Comparison of ENCODE assay signal across 17 cellular contexts in the genomic region with DNA sequence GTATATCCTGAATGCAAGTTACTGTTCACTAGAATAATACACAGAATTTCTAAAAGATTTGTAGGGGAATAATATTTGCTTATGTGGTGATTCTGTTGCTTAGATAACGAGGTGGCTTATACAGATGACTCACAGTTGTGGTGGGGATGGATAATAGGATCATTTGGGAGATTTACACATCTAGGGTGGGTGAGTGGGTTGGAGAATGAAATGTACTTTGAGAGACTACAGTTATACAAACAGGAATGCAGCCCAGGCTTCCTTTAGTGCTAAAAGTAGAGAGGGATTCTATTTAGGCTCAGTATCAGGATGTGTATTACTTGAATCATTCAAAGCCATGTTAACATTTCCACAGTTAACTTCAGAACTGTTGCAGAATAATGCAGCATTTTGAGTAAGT. TPM values are rescaled to one million over a fixed set of nuclear protein-coding genes. Genes with fewer than 3 reads are reported as not detected.
DNase-seq lines count a peak whose midpoint lies in the region; TF ChIP-seq lines count a peak whose summit lies in the region.
"Had no signal": no experiment of that assay in that cellular context is flagged by ENCODE, and none has a peak within 500 bp of the region (broad histone marks: within the 10 kb centered on the region; RNA-seq: fewer than 3 reads in every experiment).

No MANE protein-coding gene starts in this region.

- H3K9me3 ChIP-seq in breast epithelium (no peaks in the 10 kb centered on the region), stomach smooth muscle (ENCODE audit: control insufficient read depth in 2 of 2, low read length in 2 of 2) (no peaks in the 10 kb centered on the region)
- H3K9me3 ChIP-seq: lower lobe of right lung, neutrophil, upper lobe of right lung had no signal

- H3K27ac Mint-ChIP-seq in MCF 10A (ENCODE audit: low read depth, unreplicated experiment) (no peak overlapping the region), immature natural killer cell (no peak overlapping the region)
- H3K27ac Mint-ChIP-seq: T-helper 1 cell treated with Interleukin-12 subunit alpha and Interleukin-12 subunit beta and Interleukin-4 antibody, amounts not matched to agents 30 μg/mL and 1 μg/mL, for 36 hours had no signal

- POLR2A ChIA-PET in MCF 10A (lab: Yijun Ruan, JAX), result no interaction called here

- CTCF ChIA-PET in MCF 10A (lab: Yijun Ruan, JAX), result no interaction called here

- H3K9ac ChIP-seq in stomach smooth muscle (ENCODE audit: low read length in 2 of 2), result no peak overlapping the region

- TF ChIP-seq CTCF in MCF 10A (IDR thresholded peaks at IDR 0.05; ENCODE audit: unreplicated experiment) (no peak), breast epithelium (IDR thresholded peaks at IDR 0.05) (no peak)

- H3K4me1 ChIP-seq in breast epithelium, result no peaks in the 10 kb centered on the region
- H3K4me1 ChIP-seq in stomach smooth muscle (ENCODE audit: control insufficient read depth, insufficient read depth, low read length), result peaks cover 39% of the 10 kb centered on the region

- H3K9me3 Mint-ChIP-seq in MCF 10A (ENCODE audit: unreplicated experiment), result no peaks in the 10 kb centered on the region
- H3K9me3 Mint-ChIP-seq in immature natural killer cell, result no peaks in the 10 kb centered on the region
- H3K9me3 Mint-ChIP-seq: endodermal cell; T-helper 1 cell treated with Interleukin-12 subunit alpha and Interleukin-12 subunit beta and Interleukin-4 antibody, amounts not matched to agents 30 μg/mL and 1 μg/mL, for 36 hours had no signal

- intact Hi-C loops in MCF 10A (cut with micrococcal nuclease) (no loop called here), breast epithelium (cut with DNase I; ENCODE audit: low total_unique reads) (no loop called here)

- peak overlapping the region in 1 of 2 donors; percentile 23 for H3K27ac ChIP-seq in breast epithelium
- H3K27ac ChIP-seq in stomach smooth muscle (ENCODE audit: low read length), result peak overlapping the region; percentile 31
- H3K27ac ChIP-seq: lower lobe of right lung, neutrophil, upper lobe of right lung had no signal

- no peak for TF ChIP-seq POLR2A in breast epithelium (IDR thresholded peaks at IDR 0.05)

- H3K4me1 Mint-ChIP-seq in MCF 10A (ENCODE audit: insufficient read depth, unreplicated experiment) (peaks cover 7% of the 10 kb centered on the region), immature natural killer cell (no peaks in the 10 kb centered on the region)

- H3K36me3 Mint-ChIP-seq in MCF 10A (ENCODE audit: insufficient read depth, unreplicated experiment) (no peaks in the 10 kb centered on the region), immature natural killer cell (no peaks in the 10 kb centered on the region)

- H3K4me3 ChIP-seq in breast epithelium (no peak overlapping the region), stomach smooth muscle (ENCODE audit: low read length in 2 of 2) (no peak overlapping the region), H7 (ENCODE audit: insufficient read depth, low read depth, low read length) (no peak overlapping the region)
- H3K4me3 ChIP-seq: lower lobe of right lung, upper lobe of right lung had no signal

- no peaks in the 10 kb centered on the region for H3K36me3 ChIP-seq in breast epithelium
- H3K36me3 ChIP-seq in stomach smooth muscle (ENCODE audit: control insufficient read depth in 2 of 2, insufficient read depth in 2 of 2, low read length in 2 of 2), result no peaks in the 10 kb centered on the region
- no peaks in the 10 kb centered on the region for H3K36me3 ChIP-seq in H7 (replicated peaks; ENCODE audit: control insufficient read depth, insufficient read depth, low read length)
- H3K36me3 ChIP-seq: lower lobe of right lung, neutrophil, upper lobe of right lung had no signal

- no peaks in the 10 kb centered on the region for H3K27me3 ChIP-seq in breast epithelium
- no peaks in the 10 kb centered on the region for H3K27me3 ChIP-seq in stomach smooth muscle (ENCODE audit: control insufficient read depth in 1 of 2, insufficient read depth in 2 of 2, low read length in 2 of 2)
- no peaks in the 10 kb centered on the region for H3K27me3 ChIP-seq in H7 (ENCODE audit: control insufficient read depth, insufficient read depth, low read length)
- H3K27me3 ChIP-seq: neutrophil, upper lobe of right lung had no signal

- peak; percentile 30 for DNase-seq in MCF 10A (ENCODE audit: unreplicated experiment)
- no peak for DNase-seq in breast epithelium (ENCODE audit: low spot score in 2 of 2)
- DNase-seq in astrocyte of the hippocampus (ENCODE audit: low read depth, low spot score), result peak; percentile 80
- DNase-seq in inferior parietal cortex (ENCODE audit: extremely low spot score), result peak; percentile 22
- no peak for DNase-seq in immature natural killer cell
- DNase-seq in NCI-H146 treated with DMSO at 0.1 percent for 48 hours (lab: John Stamatoyannopoulos, UW; ENCODE audit: unreplicated experiment), result no peak
- DNase-seq in H7, result no peak
- DNase-seq: activated CD4-positive, alpha-beta T cell treated with anti-CD3 and anti-CD28 coated beads, Interleukin-2, amount 50 U/mL, for 1 hour; COR-L47; lower lobe of right lung; NCI-H1092; NCI-H510A treated with DMSO at 0.1 percent for 48 hours; upper lobe of right lung had no signal

- H3K27me3 Mint-ChIP-seq in MCF 10A (ENCODE audit: insufficient read depth, unreplicated experiment) (peaks cover 12% of the 10 kb centered on the region), immature natural killer cell (ENCODE audit: low read depth in 3 of 3) (peaks cover 0 to 8% (median 2%) of the 10 kb centered on the region in 3 donors)

- H3K4me3 Mint-ChIP-seq in MCF 10A (ENCODE audit: unreplicated experiment), result no peak overlapping the region
- H3K4me3 Mint-ChIP-seq in immature natural killer cell, result no peak overlapping the region
- H3K4me3 Mint-ChIP-seq: endodermal cell; T-helper 1 cell treated with Interleukin-12 subunit alpha and Interleukin-12 subunit beta and Interleukin-4 antibody, amounts not matched to agents 30 μg/mL and 1 μg/mL, for 36 hours had no signal

- no TSS peak for BruUV-seq in MCF 10A (replicated peaks; lab: Mats Ljungman, UMichigan)

RNA-seq across cellular contexts. Expression of a gene that starts 1.8 kb away (rescaled TPM):
- total RNA-seq in MCF 10A (2022) (not detected in 2 replicates), breast epithelium (not detected)
- polyA plus RNA-seq in immature natural killer cell, result not detected
- not detected in 2 replicates for total RNA-seq in H7 (2014; rRNA removed; shearing (Covaris generic))
- total RNA-seq: endodermal cell, lower lobe of right lung, upper lobe of right lung had no signal

RNA-seq across cellular contexts. Expression of a gene that starts 52.5 kb away (rescaled TPM):
- total RNA-seq in MCF 10A (2022) (not detected in 2 replicates), breast epithelium (1 to 10 TPM in 1 of 3 donors, not detected in 2; 1.3 TPM)
- not detected for polyA plus RNA-seq in immature natural killer cell
- total RNA-seq in H7 (2014; rRNA removed; shearing (Covaris generic)), result 0.24 and 1.1 TPM in 2 replicates
- total RNA-seq: lower lobe of right lung, upper lobe of right lung had no signal

Comparison
In these comparisons a context has a peak if more than half of its experiments do, and no peak if none do; other contexts are left out.
1. DNase-seq: peak in MCF 10A (single experiment), astrocyte of the hippocampus (single experiment) and inferior parietal cortex (single experiment); none in breast epithelium (0 of 2), immature natural killer cell (0 of 3), NCI-H146 treated with DMSO at 0.1 percent for 48 hours (single experiment) and H7 (single experiment).